ENCODE assay signal across 15 cellular contexts in genomic region chr9:124684140-124684539, GRCh38.
A peak's percentile ranks its signal among the peaks of the same experiment; 100 is the strongest.
DNase-seq lines count a peak whose midpoint lies in the region; ATAC-seq and TF ChIP-seq lines count a peak whose summit lies in the region.
"Had no signal": no experiment of that assay in that cellular context is flagged by ENCODE, and none has a peak within 500 bp of the region (broad histone marks: within the 10 kb centered on the region; RNA-seq: fewer than 3 reads in every experiment).

No MANE protein-coding gene starts in this region.

- WGBS in right cardiac atrium: 59% methylated on average over 1 of the region's 1 CpG
- 25 to 38% methylated on average over 1 of the region's 1 CpG for WGBS in thyroid gland, 2 donors

- H3K4me3 Mint-ChIP-seq in activated CD4-positive, alpha-beta T cell treated with anti-CD3 and anti-CD28 coated beads, Interleukin-2, amount 10 ng/mL, durations not matched to agents 24 days and 14 days: no peak overlapping the region

- H3K27ac ChIP-seq in right atrium auricular region: no peak overlapping the region
- H3K27ac ChIP-seq in right cardiac atrium (ENCODE audit: low read length): no peak overlapping the region
- H3K27ac ChIP-seq in thyroid gland: peak overlapping the region; percentile 2 to 54 (median 50)
- H3K27ac ChIP-seq in lower lobe of right lung: no peak overlapping the region
- H3K27ac ChIP-seq: A549 had no signal

- H3K4me1 Mint-ChIP-seq in activated CD4-positive, alpha-beta T cell treated with anti-CD3 and anti-CD28 coated beads, Interleukin-2, amount 10 ng/mL, durations not matched to agents 24 days and 14 days: no peaks in the 10 kb centered on the region

- no peaks in the 10 kb centered on the region for H3K9me3 Mint-ChIP-seq in activated CD4-positive, alpha-beta T cell treated with anti-CD3 and anti-CD28 coated beads, Interleukin-2, amount 10 ng/mL, durations not matched to agents 24 days and 14 days

- no peaks in the 10 kb centered on the region for H3K36me3 ChIP-seq in right atrium auricular region
- no peaks in the 10 kb centered on the region for H3K36me3 ChIP-seq in thyroid gland
- no peaks in the 10 kb centered on the region for H3K36me3 ChIP-seq in lower lobe of right lung

- TF ChIP-seq CTCF in right atrium auricular region (IDR thresholded peaks at IDR 0.05) (no peak), thyroid gland (IDR thresholded peaks at IDR 0.05) (no peak), lower lobe of right lung (IDR thresholded peaks at IDR 0.05) (no peak)

- no peaks in the 10 kb centered on the region for H3K36me3 Mint-ChIP-seq in activated CD4-positive, alpha-beta T cell treated with anti-CD3 and anti-CD28 coated beads, Interleukin-2, amount 10 ng/mL, durations not matched to agents 24 days and 14 days (ENCODE audit: low read depth)

- H3K4me1 ChIP-seq in right atrium auricular region: peaks cover 0 to 4% of the 10 kb centered on the region in 2 donors
- no peaks in the 10 kb centered on the region for H3K4me1 ChIP-seq in right cardiac atrium (ENCODE audit: control insufficient read depth, insufficient read depth, low read length)
- peaks cover 37 to 48% of the 10 kb centered on the region in 2 donors for H3K4me1 ChIP-seq in thyroid gland
- no peaks in the 10 kb centered on the region for H3K4me1 ChIP-seq in lower lobe of right lung
- H3K4me1 ChIP-seq: A549 had no signal

- ATAC-seq in Right ventricle myocardium inferior (peak; percentile 93), right cardiac atrium (peak; percentile 78 to 92), lower lobe of right lung (no peak), HG02852 (IDR thresholded peaks at IDR 0.05; ENCODE audit: unreplicated experiment) (no peak)
- ATAC-seq: A549, HepG2 had no signal

- H3K27ac Mint-ChIP-seq in activated CD4-positive, alpha-beta T cell treated with anti-CD3 and anti-CD28 coated beads, Interleukin-2, amount 10 ng/mL, durations not matched to agents 24 days and 14 days: no peak overlapping the region

- intact Hi-C loops in Right ventricle myocardium inferior (cut with DNase I) (no loop called here), right cardiac atrium (cut with DNase I) (no loop called here), thyroid gland (cut with DNase I) (no loop called here), lower lobe of right lung (cut with DNase I) (no loop called here)
- intact Hi-C loops in activated CD4-positive, alpha-beta T cell treated with anti-CD3 and anti-CD28 coated beads, Interleukin-2, amount 10 ng/mL, durations not matched to agents 24 days and 14 days (cut with micrococcal nuclease): no loop called here

- H3K27me3 ChIP-seq in right atrium auricular region (no peaks in the 10 kb centered on the region), right cardiac atrium (ENCODE audit: control insufficient read depth, insufficient read depth) (no peaks in the 10 kb centered on the region), thyroid gland (no peaks in the 10 kb centered on the region), lower lobe of right lung (ENCODE audit: low read depth) (no peaks in the 10 kb centered on the region)

- H3K4me3 ChIP-seq in right atrium auricular region: no peak overlapping the region
- no peak overlapping the region for H3K4me3 ChIP-seq in right cardiac atrium (ENCODE audit: low read length)
- H3K4me3 ChIP-seq in thyroid gland (replicated peaks in 1 of 3): no peak overlapping the region
- no peak overlapping the region for H3K4me3 ChIP-seq in lower lobe of right lung
- H3K4me3 ChIP-seq: A549 had no signal

- H3K9me3 ChIP-seq in right atrium auricular region: no peaks in the 10 kb centered on the region
- H3K9me3 ChIP-seq in right cardiac atrium (ENCODE audit: control insufficient read depth, low read length): no peaks in the 10 kb centered on the region
- H3K9me3 ChIP-seq in thyroid gland: no peaks in the 10 kb centered on the region
- H3K9me3 ChIP-seq in lower lobe of right lung: no peaks in the 10 kb centered on the region
- H3K9me3 ChIP-seq: A549, SK-N-SH had no signal

- DNase-seq in Right ventricle myocardium inferior (ENCODE audit: missing footprints): no peak
- no peak for DNase-seq in right atrium auricular region (ENCODE audit: low spot score)
- peak; percentile 97 for DNase-seq in NCI-H524 treated with DMSO at 0.1 percent for 48 hours (lab: John Stamatoyannopoulos, UW)
- DNase-seq in right cardiac atrium: no peak
- peak; percentile 43 to 45 for DNase-seq in thyroid gland
- DNase-seq in lower lobe of right lung: no peak
- DNase-seq in activated CD4-positive, alpha-beta T cell treated with anti-CD3 and anti-CD28 coated beads, Interleukin-2, amount 10 ng/mL, durations not matched to agents 24 days and 14 days: no peak
- DNase-seq: C1 segment of cervical spinal cord, KG1, NCI-H1436 treated with DMSO at 0.1 percent for 48 hours, NCI-H748 treated with DMSO at 0.1 percent for 48 hours, SK-N-SH had no signal

- peaks cover 13% of the 10 kb centered on the region for H3K27me3 Mint-ChIP-seq in activated CD4-positive, alpha-beta T cell treated with anti-CD3 and anti-CD28 coated beads, Interleukin-2, amount 10 ng/mL, durations not matched to agents 24 days and 14 days

- no peak for TF ChIP-seq POLR2A in thyroid gland (IDR thresholded peaks at IDR 0.05)

Comparison
In these comparisons a context has a peak if more than half of its experiments do, and no peak if none do; other contexts are left out.
1. ATAC-seq: peak in Right ventricle myocardium inferior (single experiment) and right cardiac atrium (2 of 2); none in lower lobe of right lung (0 of 2) and HG02852 (single experiment).
2. DNase-seq: peak in NCI-H524 treated with DMSO at 0.1 percent for 48 hours (single experiment) and thyroid gland (2 of 2); none in Right ventricle myocardium inferior (single experiment), right atrium auricular region (single experiment), right cardiac atrium (0 of 3), lower lobe of right lung (single experiment) and activated CD4-positive, alpha-beta T cell treated with anti-CD3 and anti-CD28 coated beads, Interleukin-2, amount 10 ng/mL, durations not matched to agents 24 days and 14 days (single experiment).
3. H3K27ac ChIP-seq: peak in thyroid gland (3 of 3); none in right atrium auricular region (0 of 2), right cardiac atrium (single experiment) and lower lobe of right lung (single experiment).